In the genomic region with DNA sequence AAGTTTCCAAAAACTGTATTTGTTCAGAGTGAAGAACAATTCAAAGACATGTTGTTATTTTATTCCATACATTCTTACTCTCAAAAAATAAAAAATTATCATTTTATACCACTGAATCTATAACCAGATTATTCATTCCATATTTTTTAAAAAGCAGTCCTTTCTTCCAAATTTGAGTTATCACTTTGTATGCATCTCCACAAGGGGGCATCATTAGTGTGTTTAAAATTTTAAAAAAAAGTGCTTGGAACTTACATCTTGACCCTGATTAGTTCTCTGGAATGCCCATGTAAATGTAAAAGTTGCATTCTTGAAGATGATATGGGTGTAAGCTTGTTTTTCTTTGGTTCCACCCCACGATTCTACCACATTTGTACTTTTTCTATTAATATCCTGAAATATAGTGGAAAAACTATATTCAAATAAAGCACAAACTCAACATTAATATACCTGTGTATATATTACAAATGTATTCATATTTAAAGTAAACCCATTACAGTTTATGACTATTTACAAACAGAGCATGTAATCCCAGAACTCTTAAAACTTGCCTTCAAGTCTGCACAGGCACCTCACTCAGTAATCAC, we compare ENCODE assay signal across 9 cellular contexts.
DNase-seq lines count a peak whose midpoint lies in the region; ATAC-seq and TF ChIP-seq lines count a peak whose summit lies in the region.
"Had no signal": no experiment of that assay in that cellular context is flagged by ENCODE, and none has a peak within 500 bp of the region (broad histone marks: within the 10 kb centered on the region; RNA-seq: fewer than 3 reads in every experiment).

No MANE protein-coding gene starts in this region.

- POLR2A ChIA-PET in CD8-positive, alpha-beta T cell (lab: Charles Lee): no interaction called here
- POLR2A ChIA-PET in HCT116 (lab: Charles Lee) (no interaction called here), T-cell (lab: Charles Lee) (interaction anchor here in 1 of 2 donors (0.6 kb wide), 1 partner anchor 9 kb away, joined by 5 read pairs; no protein-coding TSS in a partner anchor)

- no peak overlapping the region for H3K4me2 ChIP-seq in HCT116 (ENCODE audit: low read length)

- no peak overlapping the region for H2AFZ ChIP-seq in HCT116 (ENCODE audit: low read depth, low read length, poor library complexity, severe bottlenecking)

- H3K27me3 ChIP-seq in CD8-positive, alpha-beta T cell (ENCODE audit: insufficient read depth, low read length): no peaks in the 10 kb centered on the region
- H3K27me3 ChIP-seq in HCT116 (ENCODE audit: insufficient read depth, low read length) (no peaks in the 10 kb centered on the region), adrenal gland (no peaks in the 10 kb centered on the region), liver (ENCODE audit: control insufficient read depth in 4 of 4, insufficient read depth in 4 of 4, low read length in 3 of 4) (no peaks in the 10 kb centered on the region)

- peak; percentile 40 for TF ChIP-seq RAD21 in HCT116 (IDR thresholded peaks at IDR 0.05; ENCODE audit: low read depth)
- peak; percentile 6 to 41 for TF ChIP-seq RAD21 in liver (IDR thresholded peaks at IDR 0.05)

- no peaks in the 10 kb centered on the region for H4K20me1 ChIP-seq in HCT116 (ENCODE audit: insufficient read depth)

- no peaks in the 10 kb centered on the region for H3K4me1 ChIP-seq in CD8-positive, alpha-beta T cell (ENCODE audit: insufficient read depth, low read length)
- H3K4me1 ChIP-seq in HCT116 (ENCODE audit: control insufficient read depth in 1 of 2, insufficient read depth in 2 of 2, low read length in 2 of 2) (no peaks in the 10 kb centered on the region), adrenal gland (replicated peaks in 1 of 2) (no peaks in the 10 kb centered on the region), liver (ENCODE audit: control insufficient read depth in 4 of 4, insufficient read depth in 4 of 4, low read length in 3 of 4) (no peaks in the 10 kb centered on the region)

- H3K36me3 ChIP-seq in CD8-positive, alpha-beta T cell (ENCODE audit: insufficient read depth, low read length): no peaks in the 10 kb centered on the region
- H3K36me3 ChIP-seq in HCT116 (ENCODE audit: control insufficient read depth in 1 of 2, insufficient read depth in 2 of 2, low read length in 2 of 2): 0 out of 4 replicates have a peak, but pooled peaks cover 0 to 4% of the 10 kb centered on the region in 2 experiments
- H3K36me3 ChIP-seq in adrenal gland (replicated peaks in 1 of 2): no peaks in the 10 kb centered on the region
- no peaks in the 10 kb centered on the region for H3K36me3 ChIP-seq in liver (ENCODE audit: control insufficient read depth in 4 of 4, insufficient read depth in 3 of 4, low read depth in 1 of 4, low read length in 3 of 4)

- H3K79me2 ChIP-seq in HCT116 (ENCODE audit: insufficient read depth, low read length): no peaks in the 10 kb centered on the region

- H3K27me3 Mint-ChIP-seq in CD8-positive, alpha-beta T cell (ENCODE audit: low read depth): peaks cover 2% of the 10 kb centered on the region
- peaks cover 1 to 9% of the 10 kb centered on the region in 2 donors for H3K27me3 Mint-ChIP-seq in T-cell

- CTCF ChIA-PET in CD8-positive, alpha-beta T cell (lab: Charles Lee): interaction anchor here (0.5 to 1.1 kb wide), 2 partner anchors 46 to 322 kb away, joined by 3 to 4 read pairs; no protein-coding TSS in a partner anchor
- CTCF ChIA-PET in HCT116 (lab: Charles Lee): interaction anchor here (1.1 kb wide), 1 partner anchor 234 kb away, joined by 3 read pairs; no protein-coding TSS in a partner anchor
- CTCF ChIA-PET in T-cell (lab: Charles Lee): interaction anchor here (1.0 to 1.9 kb wide), 4 partner anchors 9 to 495 kb away, joined by 3 to 5 read pairs (median 3); a partner anchor contains a TSS

- no peak for TF ChIP-seq POLR2A in HCT116 (IDR thresholded peaks at IDR 0.05; ENCODE audit: borderline replicate concordance, extremely low read depth, insufficient read depth, insufficient read length)
- no peak for TF ChIP-seq POLR2A in adrenal gland (IDR thresholded peaks at IDR 0.05)

- no peaks in the 10 kb centered on the region for H3K9me2 ChIP-seq in HCT116 (ENCODE audit: insufficient read depth)

- BruUV-seq in HCT116 (replicated peaks; lab: Mats Ljungman, UMichigan): no TSS peak

- ATAC-seq in CD8-positive, alpha-beta T cell: no peak
- ATAC-seq in HCT116: no peak
- ATAC-seq in T-cell (replicated peaks in 1 of 4): no peak
- ATAC-seq in GM19395 (IDR thresholded peaks at IDR 0.05; ENCODE audit: unreplicated experiment): no peak

- H3K9ac ChIP-seq in HCT116 (ENCODE audit: low read length) (no peak overlapping the region), liver (ENCODE audit: low read depth in 1 of 2, low read length in 2 of 2) (no peak overlapping the region)

- RAD21 ChIA-PET in HCT116 (lab: Charles Lee; ENCODE audit: low non-redundant PET in 1 of 2, low total read pairs in 2 of 2, uncharacterized antibody in 2 of 2, unreplicated experiment in 2 of 2): no interaction called here

- 36 to 50% (median 40%) methylated on average over 1 of the region's 1 CpG for WGBS in adrenal gland, 4 donors
- 33% methylated on average over 1 of the region's 1 CpG for WGBS in liver

- no peaks in the 10 kb centered on the region for H3K36me3 Mint-ChIP-seq in CD8-positive, alpha-beta T cell
- peaks cover 4% of the 10 kb centered on the region for H3K36me3 Mint-ChIP-seq in T-cell

- H3K4me1 Mint-ChIP-seq in CD8-positive, alpha-beta T cell (ENCODE audit: low read depth): no peaks in the 10 kb centered on the region
- no peaks in the 10 kb centered on the region for H3K4me1 Mint-ChIP-seq in T-cell

- H3K9me3 Mint-ChIP-seq in CD8-positive, alpha-beta T cell: no peaks in the 10 kb centered on the region
- no peaks in the 10 kb centered on the region for H3K9me3 Mint-ChIP-seq in T-cell

- DNase-seq in CD8-positive, alpha-beta T cell: no peak
- DNase-seq in HCT116 (ENCODE audit: low read depth, low spot score) (no peak), adrenal gland (no peak), T-cell (no peak)
- no peak for DNase-seq in activated CD8-positive, alpha-beta memory T cell treated with anti-CD3 and anti-CD28 coated beads, Interleukin-2, amount 50 U/mL, for 48 hours
- no peak for DNase-seq in stimulated activated naive CD4-positive, alpha-beta T cell treated with Interleukin-2 at 50 U/mL for 16 hours (lab: John Stamatoyannopoulos, UW)
- DNase-seq: activated CD4-positive, CD25-positive, alpha-beta regulatory T cell treated with anti-CD3 and anti-CD28 coated beads, Interleukin-2, amount 50 U/mL, for 72 hours had no signal

- H3K4me3 Mint-ChIP-seq in CD8-positive, alpha-beta T cell: no peak overlapping the region
- no peak overlapping the region for H3K4me3 Mint-ChIP-seq in T-cell

- no peak overlapping the region for H3K27ac ChIP-seq in CD8-positive, alpha-beta T cell (ENCODE audit: low read depth, low read length)
- no peak overlapping the region for H3K27ac ChIP-seq in HCT116 (ENCODE audit: low read depth, low read length)
- no peak overlapping the region for H3K27ac ChIP-seq in adrenal gland
- no peak overlapping the region for H3K27ac ChIP-seq in liver (ENCODE audit: low read depth in 1 of 2, low read length in 2 of 2)

- no peaks in the 10 kb centered on the region for H3K9me3 ChIP-seq in CD8-positive, alpha-beta T cell (ENCODE audit: low read length)
- H3K9me3 ChIP-seq in HCT116 (ENCODE audit: control insufficient read depth in 1 of 2, insufficient read depth in 1 of 2, low read depth in 1 of 2, low read length in 2 of 2): no peaks in the 10 kb centered on the region
- H3K9me3 ChIP-seq in adrenal gland (replicated peaks in 1 of 3): no peaks in the 10 kb centered on the region
- no peaks in the 10 kb centered on the region for H3K9me3 ChIP-seq in liver (ENCODE audit: control insufficient read depth in 4 of 4, low read length in 3 of 4)

- peak; percentile 56 for TF ChIP-seq CTCF in CD8-positive, alpha-beta T cell (IDR thresholded peaks at IDR 0.05)
- TF ChIP-seq CTCF in HCT116 (IDR thresholded peaks at IDR 0.05 in 2 of 3, conservative IDR thresholded peaks at IDR 0.05 in 1 of 3; ENCODE audit: borderline replicate concordance in 1 of 3, insufficient read depth in 1 of 3, low read depth in 2 of 3, low read length in 2 of 3) (peak; percentile 44 to 70 (median 53); a peak in 5 of 6 replicates), adrenal gland (IDR thresholded peaks at IDR 0.05) (peak; percentile 26 to 47 (median 37)), liver (IDR thresholded peaks at IDR 0.05; ENCODE audit: low read depth, low read length, missing input control) (peak; percentile 18)

- H3K4me3 ChIP-seq in CD8-positive, alpha-beta T cell (ENCODE audit: low read depth, low read length): no peak overlapping the region
- H3K4me3 ChIP-seq in HCT116 (replicated peaks in 1 of 2; ENCODE audit: low read depth in 1 of 2, low read length in 2 of 2) (no peak overlapping the region), adrenal gland (no peak overlapping the region), liver (ENCODE audit: low read depth in 1 of 3, low read length in 3 of 3) (no peak overlapping the region)

- intact Hi-C loops in CD8-positive, alpha-beta T cell (cut with DNase I, micrococcal nuclease): no loop called here
- intact Hi-C loops in HCT116 (cut with micrococcal nuclease) (loop anchor here (1.0 to 5.0 kb wide), 3 partner anchors 234 to 503 kb away; no protein-coding TSS in a partner anchor), adrenal gland (cut with DNase I) (no loop called here)

- H3K27ac Mint-ChIP-seq in CD8-positive, alpha-beta T cell: no peak overlapping the region
- no peak overlapping the region for H3K27ac Mint-ChIP-seq in T-cell

TF ChIP-seq in HCT116, 20 proteins besides CTCF, POLR2A, EP300 and RAD21 (continues in another document):
- TF ChIP-seq, protein P1, sequence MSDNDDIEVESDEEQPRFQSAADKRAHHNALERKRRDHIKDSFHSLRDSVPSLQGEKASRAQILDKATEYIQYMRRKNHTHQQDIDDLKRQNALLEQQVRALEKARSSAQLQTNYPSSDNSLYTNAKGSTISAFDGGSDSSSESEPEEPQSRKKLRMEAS (IDR thresholded peaks at IDR 0.05): no peak
- no peak for TF ChIP-seq TCF7L2 (IDR thresholded peaks at IDR 0.05; ENCODE audit: borderline replicate concordance, extremely low read depth, insufficient read depth, insufficient read length)
- no peak for TF ChIP-seq ZNF274 (IDR thresholded peaks at IDR 0.05; ENCODE audit: low read depth, low read length)
- TF ChIP-seq CBX3 (IDR thresholded peaks at IDR 0.05; ENCODE audit: low read depth): no peak

TF ChIP-seq in liver, 16 proteins besides CTCF, POLR2A, EP300 and RAD21 (continues in another document):
- no peak for TF ChIP-seq EGR1 (IDR thresholded peaks at IDR 0.05; ENCODE audit: low read depth in 2 of 2)
- TF ChIP-seq FOXA1 (IDR thresholded peaks at IDR 0.05): no peak
- TF ChIP-seq RXRA (IDR thresholded peaks at IDR 0.05): no peak
- TF ChIP-seq HNF4G (IDR thresholded peaks at IDR 0.05): no peak
